ENCODE assay signal across 20 cellular contexts in the genomic region with DNA sequence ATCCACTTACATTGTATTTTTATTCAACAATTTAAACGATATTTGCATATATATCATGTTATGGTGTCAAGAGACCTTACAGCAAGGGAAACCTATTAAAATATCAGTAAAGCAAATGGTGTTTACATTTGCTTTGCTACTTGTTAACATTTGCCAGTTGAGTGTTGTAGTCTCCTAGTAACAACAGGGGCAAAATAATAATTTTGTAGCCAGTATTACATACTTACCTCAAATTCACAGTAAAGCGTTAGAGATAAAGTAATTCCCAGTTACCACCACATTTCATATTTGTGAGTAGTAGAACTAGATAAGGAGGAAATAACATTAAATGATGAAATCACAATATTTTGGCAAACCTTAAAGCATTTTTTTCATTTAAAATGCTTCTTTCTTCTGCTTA.
"Had no signal": no experiment of that assay in that cellular context is flagged by ENCODE, and none has a peak within 500 bp of the region (broad histone marks: within the 10 kb centered on the region; RNA-seq: fewer than 3 reads in every experiment).

No MANE protein-coding gene starts in this region.

- H3K4me3 Mint-ChIP-seq: activated T-cell treated with anti-CD3 and anti-CD28 coated beads, Interleukin-2, amount 50 U/mL, for 72 hours; naive thymus-derived CD4-positive, alpha-beta T cell; neural progenitor cell; stimulated activated naive CD8-positive, alpha-beta T cell treated with anti-CD3 and anti-CD28 coated beads, Interleukin-15, Interleukin-2, amounts not matched to agents 100 ng/mL and 50 ng/mL, for 24 hours; type B pancreatic cell had no signal

- ATAC-seq: activated T-cell treated with anti-CD3 and anti-CD28 coated beads, Interleukin-2, amount 50 U/mL, for 72 hours; gastroesophageal sphincter; heart left ventricle; naive thymus-derived CD4-positive, alpha-beta T cell had no signal

- H3K27ac Mint-ChIP-seq: activated T-cell treated with anti-CD3 and anti-CD28 coated beads, Interleukin-2, amount 50 U/mL, for 72 hours; naive thymus-derived CD4-positive, alpha-beta T cell; neural progenitor cell; progenitor cell of endocrine pancreas; stimulated activated naive CD8-positive, alpha-beta T cell treated with anti-CD3 and anti-CD28 coated beads, Interleukin-15, Interleukin-2, amounts not matched to agents 100 ng/mL and 50 ng/mL, for 24 hours; type B pancreatic cell had no signal

- H3K36me3 Mint-ChIP-seq: neural progenitor cell, type B pancreatic cell had no signal

- H3K4me1 Mint-ChIP-seq: naive thymus-derived CD4-positive, alpha-beta T cell; neural progenitor cell had no signal

- H3K27me3 Mint-ChIP-seq: progenitor cell of endocrine pancreas; stimulated activated naive CD8-positive, alpha-beta T cell treated with anti-CD3 and anti-CD28 coated beads, Interleukin-15, Interleukin-2, amounts not matched to agents 100 ng/mL and 50 ng/mL, for 24 hours; type B pancreatic cell had no signal

- H3K4me3 ChIP-seq: ascending aorta, breast epithelium, gastroesophageal sphincter, heart left ventricle, neural progenitor cell, right atrium auricular region, suprapubic skin had no signal

- DNase-seq: activated CD4-positive, alpha-beta T cell treated with anti-CD3 and anti-CD28 coated beads for 1 hour; activated effector memory CD4-positive, alpha-beta T cell treated with anti-CD3 and anti-CD28 coated beads, Interleukin-2, amount 50 U/mL, for 16 hours; activated naive CD4-positive, alpha-beta T cell treated with anti-CD3 and anti-CD28 coated beads, Interleukin-2, amount 50 U/mL, for 16 hours; activated T-cell treated with anti-CD3 and anti-CD28 coated beads, Interleukin-2, amount 50 U/mL, for 72 hours; cortex of kidney; heart left ventricle; kidney glomerular epithelial cell; mesenchymal stem cell; naive thymus-derived CD4-positive, alpha-beta T cell; stimulated activated CD4-positive, alpha-beta T cell treated with anti-CD3 and anti-CD28 coated beads, Interleukin-2, amount 100 ng/mL, for 24 hours; WERI-Rb-1 had no signal
